ENCODE assay signal across 8 cellular contexts in genomic region chr18:2883137-2883671, GRCh38. TPM values are rescaled to one million over a fixed set of nuclear protein-coding genes. Genes with fewer than 3 reads are reported as not detected.
DNase-seq lines count a peak whose midpoint lies in the region; ATAC-seq and TF ChIP-seq lines count a peak whose summit lies in the region.

No MANE protein-coding gene starts in this region.

- H3K36me3 ChIP-seq in CD8-positive, alpha-beta T cell (ENCODE audit: insufficient read depth, low read length), result no peaks in the 10 kb centered on the region

- CTCF ChIA-PET in CD8-positive, alpha-beta T cell (lab: Charles Lee), result interaction anchor here (1.1 kb wide), 1 partner anchor 102 kb away, joined by 3 read pairs; no protein-coding TSS in a partner anchor
- CTCF ChIA-PET in activated CD4-positive, alpha-beta memory T cell treated with anti-CD3 and anti-CD28 coated beads for 36 hours (lab: Charles Lee), result interaction anchor here (0.9 to 1.2 kb wide), 3 partner anchors 36 to 268 kb away, joined by 3 to 4 read pairs (median 3); partner anchors contain the start of gene EMILIN2

- H3K27me3 ChIP-seq in CD8-positive, alpha-beta T cell (ENCODE audit: insufficient read depth, low read length), result no peaks in the 10 kb centered on the region

- H3K9me3 Mint-ChIP-seq in CD8-positive, alpha-beta T cell, result peaks cover 12% of the 10 kb centered on the region
- H3K9me3 Mint-ChIP-seq in activated CD4-positive, alpha-beta memory T cell treated with anti-CD3 and anti-CD28 coated beads for 36 hours, result peaks cover 11% of the 10 kb centered on the region
- H3K9me3 Mint-ChIP-seq in memory B cell, result peaks cover 10% of the 10 kb centered on the region

- POLR2A ChIA-PET in CD8-positive, alpha-beta T cell (lab: Charles Lee), result interaction anchor here (0.7 to 2.5 kb wide), 4 partner anchors 10 to 29 kb away, joined by 3 to 13 read pairs (median 4); no protein-coding TSS in a partner anchor
- POLR2A ChIA-PET in activated CD4-positive, alpha-beta memory T cell treated with anti-CD3 and anti-CD28 coated beads for 36 hours (lab: Charles Lee), result interaction anchor here (0.9 kb wide), 1 partner anchor 23 kb away, joined by 3 read pairs; no protein-coding TSS in a partner anchor

- no peak for TF ChIP-seq CTCF in CD8-positive, alpha-beta T cell (IDR thresholded peaks at IDR 0.05)

- H3K4me3 ChIP-seq in CD8-positive, alpha-beta T cell (ENCODE audit: low read depth, low read length), result peak overlapping the region; percentile 5

- intact Hi-C loops in CD8-positive, alpha-beta T cell (cut with DNase I, micrococcal nuclease), result loop anchor here in 1 of 2 experiments (2.0 to 5.0 kb wide), 2 partner anchors 24 to 36 kb away; partner anchors contain the start of gene EMILIN2
- intact Hi-C loops in activated CD4-positive, alpha-beta memory T cell treated with anti-CD3 and anti-CD28 coated beads for 36 hours (cut with micrococcal nuclease), result loop anchor here (1.0 to 10.0 kb wide), 3 partner anchors 9 to 308 kb away; partner anchors contain the start of genes EMILIN2, METTL4 and NDC80
- intact Hi-C loops in Right ventricle myocardium superior (cut with DNase I), result no loop called here

- peaks cover 33% of the 10 kb centered on the region for H3K4me1 Mint-ChIP-seq in CD8-positive, alpha-beta T cell (ENCODE audit: low read depth)
- H3K4me1 Mint-ChIP-seq in activated CD4-positive, alpha-beta memory T cell treated with anti-CD3 and anti-CD28 coated beads for 36 hours (ENCODE audit: low read depth), result peaks cover 28% of the 10 kb centered on the region
- peaks cover 16% of the 10 kb centered on the region for H3K4me1 Mint-ChIP-seq in memory B cell

- peaks cover 5% of the 10 kb centered on the region for H3K36me3 Mint-ChIP-seq in CD8-positive, alpha-beta T cell
- H3K36me3 Mint-ChIP-seq in activated CD4-positive, alpha-beta memory T cell treated with anti-CD3 and anti-CD28 coated beads for 36 hours, result peaks cover 8% of the 10 kb centered on the region
- H3K36me3 Mint-ChIP-seq in memory B cell, result peaks cover 17% of the 10 kb centered on the region

- ATAC-seq in CD8-positive, alpha-beta T cell, result peak; percentile 83
- ATAC-seq in HG02678 (IDR thresholded peaks at IDR 0.05; ENCODE audit: unreplicated experiment) (peak; percentile 69), memory B cell (ENCODE audit: low read depth) (peak; percentile 78), Right ventricle myocardium superior (ENCODE audit: poor library complexity) (no peak)

- peak overlapping the region; percentile 90 for H3K27ac Mint-ChIP-seq in CD8-positive, alpha-beta T cell
- H3K27ac Mint-ChIP-seq in activated CD4-positive, alpha-beta memory T cell treated with anti-CD3 and anti-CD28 coated beads for 36 hours, result peak overlapping the region; percentile 89
- no peak overlapping the region for H3K27ac Mint-ChIP-seq in memory B cell

- H3K27ac ChIP-seq in CD8-positive, alpha-beta T cell (ENCODE audit: low read depth, low read length), result no peak overlapping the region

- H3K4me1 ChIP-seq in CD8-positive, alpha-beta T cell (ENCODE audit: insufficient read depth, low read length), result peaks cover 39% of the 10 kb centered on the region

- peak in 6 of 7 experiments; percentile 34 to 79 (median 44) for DNase-seq in CD8-positive, alpha-beta T cell
- DNase-seq in activated CD4-positive, alpha-beta memory T cell treated with anti-CD3 and anti-CD28 coated beads for 36 hours, result peak; percentile 78
- DNase-seq in memory B cell (ENCODE audit: low spot score in 2 of 2) (no peak), RPMI8226 (no peak), ureter (ENCODE audit: low spot score) (no peak), Right ventricle myocardium superior (no peak), DMS53 (lab: John Stamatoyannopoulos, UW) (no peak)

- peak overlapping the region; percentile 67 for H3K4me3 Mint-ChIP-seq in CD8-positive, alpha-beta T cell
- peak overlapping the region; percentile 32 for H3K4me3 Mint-ChIP-seq in activated CD4-positive, alpha-beta memory T cell treated with anti-CD3 and anti-CD28 coated beads for 36 hours
- peak overlapping the region; percentile 24 for H3K4me3 Mint-ChIP-seq in memory B cell

- H3K27me3 Mint-ChIP-seq in CD8-positive, alpha-beta T cell (ENCODE audit: low read depth), result no peaks in the 10 kb centered on the region
- H3K27me3 Mint-ChIP-seq in activated CD4-positive, alpha-beta memory T cell treated with anti-CD3 and anti-CD28 coated beads for 36 hours, result no peaks in the 10 kb centered on the region
- peaks cover 3% of the 10 kb centered on the region for H3K27me3 Mint-ChIP-seq in memory B cell

- H3K9me3 ChIP-seq in CD8-positive, alpha-beta T cell (ENCODE audit: low read length), result no peaks in the 10 kb centered on the region

RNA-seq across cellular contexts. Expression of gene EMILIN2, which starts 36.4 kb away (rescaled TPM):
- total RNA-seq in CD8-positive, alpha-beta T cell, result 1 to 10 TPM; 1.6 to 1.7 TPM
- total RNA-seq in activated CD4-positive, alpha-beta memory T cell treated with anti-CD3 and anti-CD28 coated beads for 36 hours, result 10 to 100 TPM; 18.7 to 20.1 TPM
- total RNA-seq in ureter (17.5 TPM), Right ventricle myocardium superior (17.7 TPM)

Comparison
In these comparisons a context has a peak if more than half of its experiments do, and no peak if none do; other contexts are left out.
1. DNase-seq: peak in CD8-positive, alpha-beta T cell (6 of 7) and activated CD4-positive, alpha-beta memory T cell treated with anti-CD3 and anti-CD28 coated beads for 36 hours (single experiment); none in memory B cell (0 of 2), RPMI8226 (single experiment), ureter (single experiment), Right ventricle myocardium superior (single experiment) and DMS53 (single experiment).
2. Peak in every context shown above with its lines, with median percentiles within 50 percentile points of each other: H3K4me3 Mint-ChIP-seq.